In the genomic region with DNA sequence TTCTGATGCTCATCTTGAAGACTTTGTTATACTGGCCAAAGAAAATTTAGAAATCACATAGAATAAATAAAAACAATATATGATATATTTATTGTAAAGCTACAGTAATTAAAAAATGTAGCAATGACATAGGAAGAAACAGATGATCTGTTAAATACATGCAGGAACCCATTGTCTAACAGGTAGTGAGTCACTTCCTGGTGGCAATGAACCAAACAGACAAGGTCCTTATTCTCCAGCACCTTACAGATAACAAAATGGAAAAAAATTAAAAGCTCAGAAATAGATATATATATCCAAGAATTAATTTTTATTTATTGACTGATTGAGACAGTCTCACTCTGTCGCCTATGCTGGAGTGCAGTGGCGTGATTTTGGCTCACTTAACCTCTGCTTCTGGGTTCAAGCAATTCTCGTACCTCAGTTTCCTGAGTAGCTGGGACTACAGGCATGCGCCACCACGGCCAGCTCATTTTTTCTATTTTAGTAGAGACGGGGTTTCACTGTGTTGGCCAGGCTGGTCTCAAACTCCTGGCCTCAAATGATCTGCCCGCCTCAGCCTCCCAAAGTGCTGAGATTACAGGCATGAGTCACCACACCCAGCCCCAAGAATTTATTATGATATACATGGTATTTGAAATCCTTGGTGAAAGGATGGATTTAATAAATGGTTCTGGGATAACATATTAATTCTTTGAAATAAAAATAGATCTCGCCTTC, we compare ENCODE assay signal across 10 cellular contexts. TPM values are rescaled to one million over a fixed set of nuclear protein-coding genes. Genes with fewer than 3 reads are reported as not detected.
DNase-seq lines count a peak whose midpoint lies in the region; ATAC-seq, FAIRE-seq and TF ChIP-seq lines count a peak whose summit lies in the region.
"Had no signal": no experiment of that assay in that cellular context is flagged by ENCODE, and none has a peak within 500 bp of the region (broad histone marks: within the 10 kb centered on the region; RNA-seq: fewer than 3 reads in every experiment).

No MANE protein-coding gene starts in this region.

- H3K4me1 ChIP-seq in heart right ventricle (peaks cover 0 to 9% (median 0%) of the 10 kb centered on the region in 9 donors), right atrium auricular region (no peaks in the 10 kb centered on the region), mammary epithelial cell (ENCODE audit: insufficient read depth, low read length) (peaks cover 39% of the 10 kb centered on the region), spleen (peaks cover 0 to 53% (median 17%) of the 10 kb centered on the region in 6 donors)

- peak in 4 of 8 donors; percentile 52 to 80 (median 74) for ATAC-seq in heart right ventricle

- peak overlapping the region in 7 of 10 donors; percentile 16 to 67 (median 27) for H3K27ac ChIP-seq in heart right ventricle
- H3K27ac ChIP-seq in right atrium auricular region, result no peak overlapping the region
- H3K27ac ChIP-seq in mammary epithelial cell (ENCODE audit: insufficient read depth, low read depth, low read length), result peak overlapping the region; percentile 25
- peak overlapping the region in 6 of 8 donors; percentile 10 to 73 (median 64) for H3K27ac ChIP-seq in spleen

- no peak overlapping the region for H3K9ac ChIP-seq in mammary epithelial cell (ENCODE audit: insufficient read depth, low read length)

- H3K27me3 ChIP-seq in heart right ventricle (no peaks in the 10 kb centered on the region), right atrium auricular region (no peaks in the 10 kb centered on the region), mammary epithelial cell (ENCODE audit: insufficient read depth, low read length) (no peaks in the 10 kb centered on the region), spleen (replicated peaks in 1 of 7) (no peaks in the 10 kb centered on the region)

- no peak for TF ChIP-seq CTCF in heart right ventricle (IDR thresholded peaks at IDR 0.05)
- TF ChIP-seq CTCF in right atrium auricular region (IDR thresholded peaks at IDR 0.05), result no peak
- TF ChIP-seq CTCF in mammary epithelial cell (conservative IDR thresholded peaks at IDR 0.05 in 1 of 2, IDR thresholded peaks at IDR 0.05 in 1 of 2; ENCODE audit: extremely low read depth in 1 of 2, insufficient read depth in 1 of 2, low read depth in 1 of 2, low read length in 2 of 2), result no peak
- no peak for TF ChIP-seq CTCF in spleen (IDR thresholded peaks at IDR 0.05 in 8 of 11, conservative IDR thresholded peaks at IDR 0.05 in 3 of 11)

- intact Hi-C loops in heart right ventricle (cut with DNase I) (loop anchor here in 2 of 10 donors (10.0 kb wide), 2 partner anchors 319 to 919 kb away; no protein-coding TSS in a partner anchor), mammary epithelial cell (cut with micrococcal nuclease) (no loop called here), spleen (cut with DNase I; ENCODE audit: low total_unique reads) (no loop called here)

- H4K20me1 ChIP-seq in mammary epithelial cell (ENCODE audit: insufficient read depth, low read length), result no peaks in the 10 kb centered on the region

- WGBS in heart right ventricle, 2 donors, result 64 to 80% methylated on average over 8 of the region's 8 CpGs
- 87% methylated on average over 8 of the region's 8 CpGs for WGBS in mammary epithelial cell (ENCODE audit: low coverage, missing lambda C conversion rate)
- WGBS in spleen, 5 donors, result 62 to 71% (median 66%) methylated on average over 8 of the region's 8 CpGs

- peak; percentile 68 for FAIRE-seq in RCC 7860 (lab: Jason Lieb, UNC)

- TF ChIP-seq POLR2A in spleen (IDR thresholded peaks at IDR 0.05), result no peak

- dilution Hi-C loops in mammary epithelial cell (cut with HindIII; ENCODE audit: low sequenced_read_pairs), result no loop called here

- no peak overlapping the region for H3K4me3 ChIP-seq in heart right ventricle
- H3K4me3 ChIP-seq in right atrium auricular region, result no peak overlapping the region
- H3K4me3 ChIP-seq in mammary epithelial cell (replicated peaks in 1 of 3; ENCODE audit: insufficient read depth in 1 of 3, low read depth in 2 of 3, low read length in 3 of 3), result no peak overlapping the region
- peak overlapping the region in 1 of 8 donors; percentile 13 for H3K4me3 ChIP-seq in spleen

- H3K79me2 ChIP-seq in mammary epithelial cell (ENCODE audit: insufficient read depth, low read length), result peaks cover 93% of the 10 kb centered on the region

- H3K4me2 ChIP-seq in mammary epithelial cell (ENCODE audit: insufficient read depth, low read depth, low read length), result peak overlapping the region; percentile 58

- H3K36me3 ChIP-seq in heart right ventricle (no peaks in the 10 kb centered on the region), right atrium auricular region (no peaks in the 10 kb centered on the region), mammary epithelial cell (ENCODE audit: insufficient read depth, low read length) (no peaks in the 10 kb centered on the region), spleen (no peaks in the 10 kb centered on the region)

- H3K9me3 ChIP-seq in heart right ventricle (no peaks in the 10 kb centered on the region), right atrium auricular region (no peaks in the 10 kb centered on the region), mammary epithelial cell (replicated peaks; ENCODE audit: insufficient read depth, low read length) (no peaks in the 10 kb centered on the region), spleen (no peaks in the 10 kb centered on the region)

- in situ Hi-C loops in mammary epithelial cell (cut with MboI; ENCODE audit: low sequenced_read_pairs in 2 of 2) (no loop called here), KBM-7 (cut with MboI; ENCODE audit: low pct_unique_long_range_greater_than_20kb, low sequenced_read_pairs) (loop anchor here (25.0 kb wide), 1 partner anchor 976 kb away; no protein-coding TSS in a partner anchor)

- CTCF ChIA-PET in mammary epithelial cell (lab: Charles Lee; ENCODE audit: low non-redundant PET), result no interaction called here

- TSS peak; percentile 37 for BruUV-seq in mammary epithelial cell (replicated peaks; lab: Mats Ljungman, UMichigan)

- DNase-seq in heart right ventricle, result peak in 1 of 2 donors; percentile 44
- DNase-seq in right atrium auricular region (ENCODE audit: low spot score), result no peak
- DNase-seq in RCC 7860 (ENCODE audit: low spot score), result no peak
- peak; percentile 68 for DNase-seq in mammary epithelial cell
- DNase-seq in spleen, result no peak
- DNase-seq in KBM-7, result no peak
- no peak for DNase-seq in KG1 (lab: John Stamatoyannopoulos, UW)
- no peak for DNase-seq in NCI-H1694 treated with DMSO at 0.1 percent for 48 hours (lab: John Stamatoyannopoulos, UW)
- DNase-seq: NCI-H1436, right cardiac atrium had no signal

- H2AFZ ChIP-seq in mammary epithelial cell (ENCODE audit: low read depth, low read length), result no peak overlapping the region

RNA-seq across cellular contexts. Expression of gene NETO2, which starts 7.5 kb away (rescaled TPM):
- total RNA-seq in heart right ventricle, result 1 to 10 TPM; 1.3 to 5.3 (median 2.2) TPM
- 1 to 10 TPM; 1.4 to 4.1 TPM for polyA plus RNA-seq in heart right ventricle
- 1 to 10 TPM in 1 of 2 donors, under 1 TPM in 1; 0.93 to 2.0 TPM for total RNA-seq in right atrium auricular region
- 10 to 100 TPM; 43.7 to 62.3 TPM for total RNA-seq in mammary epithelial cell
- polyA plus RNA-seq in mammary epithelial cell, result 88.9 TPM
- polyA minus RNA-seq in mammary epithelial cell, result 79.3 TPM
- 10 to 100 TPM; 18.7 to 59.8 (median 30.5) TPM for total RNA-seq in spleen
- polyA plus RNA-seq in spleen, result 10 to 100 TPM in 1 of 3 donors, 1 to 10 TPM in 2; 6.6 to 12.2 (median 6.8) TPM

Comparison
In these comparisons a context has a peak if more than half of its experiments do, and no peak if none do; other contexts are left out.
1. H3K27ac ChIP-seq: peak in heart right ventricle (7 of 10), mammary epithelial cell (single experiment) and spleen (6 of 8); none in right atrium auricular region (0 of 2).